Comparison of ENCODE assay signal across 25 cellular contexts in genomic region chr17:10777131-10777805, GRCh38. TPM values are rescaled to one million over a fixed set of nuclear protein-coding genes. Genes with fewer than 3 reads are reported as not detected.
A peak's percentile ranks its signal among the peaks of the same experiment; 100 is the strongest.
DNase-seq lines count a peak whose midpoint lies in the region; ATAC-seq and TF ChIP-seq lines count a peak whose summit lies in the region.
"Had no signal": no experiment of that assay in that cellular context is flagged by ENCODE, and none has a peak within 500 bp of the region (broad histone marks: within the 10 kb centered on the region; RNA-seq: fewer than 3 reads in every experiment).

No MANE protein-coding gene starts in this region.

- H3K4me3 ChIP-seq in endodermal cell (ENCODE audit: low read length) (no peak overlapping the region), mucosa of rectum (ENCODE audit: low read length in 2 of 2) (peak overlapping the region in 1 of 2 donors; percentile 20), testis (no peak overlapping the region), breast epithelium (no peak overlapping the region)
- H3K4me3 ChIP-seq: BLaER1, K562, PC-9, SJSA1 had no signal

- H3K14ac ChIP-seq in H9 (ENCODE audit: insufficient read depth, low read length) = no peak overlapping the region

- intact Hi-C loops in testis (cut with DNase I; ENCODE audit: low total_unique reads) (no loop called here), breast epithelium (cut with DNase I; ENCODE audit: low total_unique reads) (no loop called here)

- H3K56ac ChIP-seq in H9 (ENCODE audit: insufficient read length, low read depth, low read length) = no peak overlapping the region

- no peaks in the 10 kb centered on the region for H3K79me2 ChIP-seq in H9 (ENCODE audit: insufficient read depth, low read length)

- H2BK12ac ChIP-seq in H9 (ENCODE audit: insufficient read length, low read depth, low read length) = no peak overlapping the region

- TF ChIP-seq POLR2A in testis (IDR thresholded peaks at IDR 0.05) = no peak
- TF ChIP-seq POLR2A in breast epithelium (IDR thresholded peaks at IDR 0.05) = no peak

- H3K27me3 Mint-ChIP-seq in H9 (ENCODE audit: low read depth) (no peaks in the 10 kb centered on the region), endodermal cell (ENCODE audit: insufficient read depth) (peaks cover 4% of the 10 kb centered on the region)

- H3K36me3 Mint-ChIP-seq in H9 (ENCODE audit: insufficient read depth in 1 of 3, low read depth in 3 of 3) (peaks cover 4 to 17% (median 11%) of the 10 kb centered on the region in 3 experiments), endodermal cell (ENCODE audit: low read depth) (peaks cover 4% of the 10 kb centered on the region)
- H3K36me3 Mint-ChIP-seq: CD4-positive, CD25-positive, alpha-beta regulatory T cell had no signal

- H3T11ph ChIP-seq in H9 (ENCODE audit: low read length) = no peak overlapping the region

- no peak overlapping the region for H2AFZ ChIP-seq in H9 (ENCODE audit: low read length)
- H2AFZ ChIP-seq: PC-9 had no signal

- H2AK5ac ChIP-seq in H9 (ENCODE audit: insufficient read length, low read length) = no peak overlapping the region

- no peak overlapping the region for H2BK120ac ChIP-seq in H9 (ENCODE audit: low read depth, low read length, poor library complexity, severe bottlenecking)

- H3K4me1 ChIP-seq in H9 (ENCODE audit: insufficient read depth, low read length) (no peaks in the 10 kb centered on the region), endodermal cell (ENCODE audit: control insufficient read depth, insufficient read depth, low read length) (no peaks in the 10 kb centered on the region), mucosa of rectum (ENCODE audit: control insufficient read depth in 2 of 2, insufficient read depth in 2 of 2, low read length in 2 of 2) (peaks cover 23 to 39% of the 10 kb centered on the region in 2 donors), testis (peaks cover 12% of the 10 kb centered on the region), breast epithelium (no peaks in the 10 kb centered on the region)
- H3K4me1 ChIP-seq: SJSA1 had no signal

- H3K27ac Mint-ChIP-seq in H9 (peak overlapping the region in 1 of 3 experiments; percentile 73; a peak in 2 of 7 replicates), endodermal cell (no peak overlapping the region)

- H4K20me1 ChIP-seq in H9 (ENCODE audit: control insufficient read depth, insufficient read depth, insufficient read length) = no peaks in the 10 kb centered on the region
- H4K20me1 ChIP-seq: BLaER1 had no signal

- no peaks in the 10 kb centered on the region for H3K79me1 ChIP-seq in H9 (ENCODE audit: insufficient read depth, low read depth, low read length, poor library complexity, severe bottlenecking)

- H3K4me3 Mint-ChIP-seq in H9 = no peak overlapping the region; a peak in 1 of 5 replicates
- H3K4me3 Mint-ChIP-seq in endodermal cell = no peak overlapping the region
- H3K4me3 Mint-ChIP-seq: CD4-positive, CD25-positive, alpha-beta regulatory T cell had no signal

- H3K4me1 Mint-ChIP-seq in H9 (peaks cover 4 to 10% of the 10 kb centered on the region in 2 experiments; a peak in 3 of 4 replicates), endodermal cell (peaks cover 9% of the 10 kb centered on the region)
- H3K4me1 Mint-ChIP-seq: CD4-positive, CD25-positive, alpha-beta regulatory T cell had no signal

- DNase-seq in H9 (no peak), endodermal cell (peak; percentile 29), testis (peak; percentile 57), breast epithelium (ENCODE audit: low spot score in 2 of 2) (no peak), NCI-H69 (lab: John Stamatoyannopoulos, UW) (no peak)
- DNase-seq: CD4-positive, CD25-positive, alpha-beta regulatory T cell; Kasumi-1; NCI-H1092 treated with DMSO at 0.1 percent for 48 hours; NCI-H1436; NCI-H187 treated with DMSO at 0.1 percent for 48 hours; NCI-H2171 treated with DMSO at 0.1 percent for 48 hours; NCI-H345; NCI-H524; NCI-H774; PC-9; Right ventricle myocardium superior; RPMI8226 had no signal

- no peaks in the 10 kb centered on the region for H3K36me3 ChIP-seq in endodermal cell (ENCODE audit: control insufficient read depth, insufficient read depth, low read length)
- no peaks in the 10 kb centered on the region for H3K36me3 ChIP-seq in mucosa of rectum (ENCODE audit: control insufficient read depth in 2 of 2, insufficient read depth in 2 of 2, low read length in 2 of 2)
- H3K36me3 ChIP-seq in testis (ENCODE audit: low read depth, missing control alignments) = no peaks in the 10 kb centered on the region
- H3K36me3 ChIP-seq in breast epithelium = no peaks in the 10 kb centered on the region
- H3K36me3 ChIP-seq: BLaER1, SJSA1 had no signal

- no peak overlapping the region for H2BK15ac ChIP-seq in H9 (ENCODE audit: low read depth, low read length)

- WGBS in H9 (ENCODE audit: extremely low coverage, insufficient read length, low lambda C conversion rate) = no CpG with 5 or more reads among the region's 11 CpGs
- WGBS in endodermal cell (ENCODE audit: insufficient coverage in 1 of 2, insufficient read length in 1 of 2), 2 experiments = 96 to 98% methylated on average over 7 to 11 of the region's 11 CpGs
- WGBS in testis, 2 donors = 70 to 76% methylated on average over 11 of the region's 11 CpGs

- TF ChIP-seq CTCF in H9 (conservative IDR thresholded peaks at IDR 0.05) (no peak), endodermal cell (conservative IDR thresholded peaks at IDR 0.05) (no peak), testis (IDR thresholded peaks at IDR 0.05) (no peak), breast epithelium (IDR thresholded peaks at IDR 0.05) (no peak)

- H3K23ac ChIP-seq in H9 (ENCODE audit: insufficient read length, low read depth, low read length) = no peak overlapping the region

- H3K9me3 Mint-ChIP-seq in H9 = peaks cover 8 to 12% of the 10 kb centered on the region in 2 experiments
- H3K9me3 Mint-ChIP-seq in endodermal cell = peaks cover 14% of the 10 kb centered on the region

- H2BK20ac ChIP-seq in H9 (ENCODE audit: low read depth, low read length, poor library complexity, severe bottlenecking) = no peak overlapping the region

- H3K9me3 ChIP-seq in H9 (ENCODE audit: control insufficient read depth, low read depth, low read length) (no peaks in the 10 kb centered on the region), endodermal cell (ENCODE audit: control insufficient read depth, low read length) (peaks cover 18% of the 10 kb centered on the region), mucosa of rectum (ENCODE audit: control insufficient read depth in 2 of 2, low read length in 2 of 2) (no peaks in the 10 kb centered on the region), testis (no peaks in the 10 kb centered on the region), breast epithelium (peaks cover 3 to 4% of the 10 kb centered on the region in 2 donors)

- no peak overlapping the region for H3K4me2 ChIP-seq in H9 (ENCODE audit: insufficient read depth, insufficient read length, low read length)
- H3K4me2 ChIP-seq: BLaER1, PC-9 had no signal

- H3K27ac ChIP-seq in H9 (ENCODE audit: insufficient read length, low read depth, low read length) = no peak overlapping the region
- no peak overlapping the region for H3K27ac ChIP-seq in endodermal cell (ENCODE audit: low read depth, low read length)
- peak overlapping the region; percentile 61 to 85 for H3K27ac ChIP-seq in mucosa of rectum (ENCODE audit: low read depth in 2 of 2, low read length in 2 of 2)
- peak overlapping the region; percentile 50 to 70 for H3K27ac ChIP-seq in testis
- H3K27ac ChIP-seq in breast epithelium = no peak overlapping the region
- H3K27ac ChIP-seq: BLaER1, PC-9, SJSA1 had no signal

- no peak overlapping the region for H2BK5ac ChIP-seq in H9 (ENCODE audit: insufficient read length, low read length)

- H3K4ac ChIP-seq in H9 (ENCODE audit: low read depth, low read length) = no peak overlapping the region

- H4K91ac ChIP-seq in H9 (ENCODE audit: insufficient read length, low read depth, low read length) = no peak overlapping the region

- no peaks in the 10 kb centered on the region for H3K27me3 ChIP-seq in H9 (ENCODE audit: insufficient read depth, low read length)
- H3K27me3 ChIP-seq in endodermal cell (ENCODE audit: control insufficient read depth, insufficient read depth, low read length, poor library complexity, severe bottlenecking) = no peaks in the 10 kb centered on the region
- H3K27me3 ChIP-seq in mucosa of rectum (ENCODE audit: control insufficient read depth in 2 of 2, insufficient read depth in 2 of 2, low read length in 2 of 2) = no peaks in the 10 kb centered on the region
- no peaks in the 10 kb centered on the region for H3K27me3 ChIP-seq in testis
- no peaks in the 10 kb centered on the region for H3K27me3 ChIP-seq in breast epithelium
- H3K27me3 ChIP-seq: BLaER1, SJSA1 had no signal

- no peak for ATAC-seq in HG02938 (IDR thresholded peaks at IDR 0.05; ENCODE audit: unreplicated experiment)
- ATAC-seq: K562 had no signal

- no peak overlapping the region for H4K5ac ChIP-seq in H9 (ENCODE audit: insufficient read length, low read depth, low read length)

- peak overlapping the region; percentile 38 for H3K18ac ChIP-seq in H9 (ENCODE audit: insufficient read length, low read depth, low read length)

- no peak overlapping the region for H4K8ac ChIP-seq in H9 (replicated peaks; ENCODE audit: insufficient read length, low read depth, low read length)

- H3K23me2 ChIP-seq in H9 (ENCODE audit: insufficient read length, low read depth, low read length, poor library complexity, severe bottlenecking) = no peaks in the 10 kb centered on the region

- H3K9ac ChIP-seq in H9 (ENCODE audit: extremely low read depth, insufficient read length, low read length) (no peak overlapping the region), endodermal cell (ENCODE audit: extremely low read depth, low read length, poor library complexity, severe bottlenecking) (no peak overlapping the region), mucosa of rectum (ENCODE audit: low read depth in 1 of 2, low read length in 2 of 2) (peak overlapping the region; percentile 34 to 47)
- H3K9ac ChIP-seq: BLaER1 had no signal

RNA-seq across cellular contexts. Expression of gene TMEM238L, which starts 26.6 kb away (rescaled TPM):
- total RNA-seq in H9 (2021) = not detected in 2 replicates
- not detected for total RNA-seq in endodermal cell
- not detected for polyA plus RNA-seq in endodermal cell (2013, experiment 1 of 2)
- not detected for polyA plus RNA-seq in endodermal cell (2013, experiment 2 of 2)
- total RNA-seq in testis = not detected
- not detected for polyA plus RNA-seq in testis (ENCODE audit: insufficient read depth, low read depth, low replicate concordance)
- under 1 TPM in 1 of 3 donors, not detected in 2; 0.66 TPM for total RNA-seq in breast epithelium
- total RNA-seq: A172; CD4-positive, CD25-positive, alpha-beta regulatory T cell; H4; K562; M059J; PC-9; Right ventricle myocardium superior; SJSA1 had no signal
- polyA plus RNA-seq: CD4-positive, CD25-positive, alpha-beta regulatory T cell; K562 had no signal

RNA-seq across cellular contexts. Expression of gene TMEM220, which starts 47.4 kb away (rescaled TPM):
- total RNA-seq in H9 (2021) (6.1 and 7.1 TPM in 2 replicates), endodermal cell (10 to 100 TPM in 1 of 2 donors, 1 to 10 TPM in 1; 1.4 to 10.9 TPM), testis (10 to 100 TPM; 16.2 to 22.2 TPM), breast epithelium (10 to 100 TPM in 1 of 3 donors, 1 to 10 TPM in 2; 8.5 to 13.4 (median 9.5) TPM)
- polyA plus RNA-seq in endodermal cell (2013, experiment 1 of 2) = 1.7 TPM
- 0.41 TPM for polyA plus RNA-seq in endodermal cell (2013, experiment 2 of 2)
- polyA plus RNA-seq in testis (ENCODE audit: insufficient read depth, low read depth, low replicate concordance) = 53.1 TPM
- total RNA-seq: H4, K562, PC-9 had no signal
- polyA plus RNA-seq: K562 had no signal

Comparison
In these comparisons a context has a peak if more than half of its experiments do, and no peak if none do; other contexts are left out.
1. DNase-seq: peak in endodermal cell (single experiment) and testis (single experiment); none in H9 (single experiment), breast epithelium (0 of 2) and NCI-H69 (single experiment).
2. H3K27ac ChIP-seq: peak in mucosa of rectum (2 of 2) and testis (2 of 2); none in H9 (single experiment), endodermal cell (single experiment) and breast epithelium (0 of 2).
3. H3K9ac ChIP-seq: peak in mucosa of rectum (2 of 2); none in H9 (single experiment) and endodermal cell (single experiment).